In the genomic region with DNA sequence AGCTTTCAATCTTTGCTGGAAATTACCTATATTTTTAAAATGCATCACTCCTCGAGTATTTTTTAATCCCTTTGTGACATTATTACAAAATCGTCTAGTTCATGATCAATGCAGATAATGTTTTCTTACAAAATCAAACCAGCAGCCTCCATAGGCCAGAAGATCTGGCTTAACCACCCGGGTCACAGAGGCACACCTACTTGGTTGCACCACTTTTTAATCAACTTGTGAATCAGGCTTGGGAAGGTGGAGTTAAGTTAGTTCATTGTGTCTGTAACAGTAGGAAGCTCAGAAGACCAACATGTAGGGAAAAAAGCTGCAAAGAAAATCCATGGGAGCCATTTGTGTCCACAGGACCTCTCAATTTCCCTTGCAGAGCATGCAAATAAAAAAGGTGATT, we compare ENCODE assay signal across 15 cellular contexts.
DNase-seq lines count a peak whose midpoint lies in the region; ATAC-seq, FAIRE-seq and TF ChIP-seq lines count a peak whose summit lies in the region.
"Had no signal": no experiment of that assay in that cellular context is flagged by ENCODE, and none has a peak within 500 bp of the region (broad histone marks: within the 10 kb centered on the region; RNA-seq: fewer than 3 reads in every experiment).

No MANE protein-coding gene starts in this region.

- intact Hi-C loops in PC-9 (cut with micrococcal nuclease; ENCODE audit: unreplicated experiment), result no loop called here
- intact Hi-C loops in gastrocnemius medialis (cut with DNase I; ENCODE audit: low total_unique reads), result no loop called here

- peak in 1 of 2 experiments; percentile 75 for DNase-seq in PC-9
- DNase-seq in epithelial cell of prostate (ENCODE audit: low read depth, low spot score), result no peak
- DNase-seq in keratinocyte (ENCODE audit: low read depth, low spot score), result no peak
- no peak for DNase-seq in gastrocnemius medialis
- no peak for DNase-seq in caudate nucleus (lab: John Stamatoyannopoulos, UW)
- DNase-seq in SK-N-DZ (ENCODE audit: low spot score), result no peak
- no peak for DNase-seq in BE2C
- no peak for DNase-seq in SHP77 (lab: John Stamatoyannopoulos, UW)
- DNase-seq: ACHN; C1 segment of cervical spinal cord; Calu3; CD4-positive, alpha-beta T cell; DMS 273 treated with DMSO at 0.1 percent for 48 hours; GM23248; H7 had no signal

- H3K79me2 ChIP-seq in PC-9 (ENCODE audit: low read depth), result no peaks in the 10 kb centered on the region
- H3K79me2 ChIP-seq in keratinocyte (ENCODE audit: control insufficient read depth, insufficient read depth, low read length), result no peaks in the 10 kb centered on the region

- H2AFZ ChIP-seq in PC-9, result peak overlapping the region; percentile 11; the same call in 1 of the 2 replicates
- H2AFZ ChIP-seq in keratinocyte (ENCODE audit: control insufficient read depth, low read length), result peak overlapping the region; percentile 75
- H2AFZ ChIP-seq: GM23248 had no signal

- no peak overlapping the region for H3K9ac ChIP-seq in keratinocyte (ENCODE audit: control insufficient read depth, extremely low read depth, insufficient read depth, low read length)
- H3K9ac ChIP-seq: GM23248 had no signal

- dilution Hi-C loops in keratinocyte (cut with MboI; ENCODE audit: extremely low pct_ligation_motif_present, low sequenced_read_pairs), result no loop called here

- no peak for ATAC-seq in gastrocnemius medialis

- CTCF ChIA-PET in PC-9 (lab: Charles Lee), result no interaction called here

- H3K27me3 ChIP-seq in PC-9 (ENCODE audit: insufficient read depth, low read depth) (no peaks in the 10 kb centered on the region), keratinocyte (ENCODE audit: control insufficient read depth, extremely low read depth, insufficient read depth, low read length) (no peaks in the 10 kb centered on the region), gastrocnemius medialis (no peaks in the 10 kb centered on the region), BE2C (no peaks in the 10 kb centered on the region)

- TF ChIP-seq POLR2A in gastrocnemius medialis (IDR thresholded peaks at IDR 0.05), result no peak

- 0 out of 2 replicates have a peak, but pooled peaks cover 10% of the 10 kb centered on the region for H3K36me3 ChIP-seq in PC-9 (ENCODE audit: low read depth)
- no peaks in the 10 kb centered on the region for H3K36me3 ChIP-seq in keratinocyte (ENCODE audit: control insufficient read depth in 2 of 2, extremely low read depth in 1 of 2, insufficient read depth in 2 of 2, low read length in 2 of 2)
- H3K36me3 ChIP-seq in gastrocnemius medialis, result no peaks in the 10 kb centered on the region
- no peaks in the 10 kb centered on the region for H3K36me3 ChIP-seq in BE2C

- POLR2A ChIA-PET in PC-9 (lab: Charles Lee; ENCODE audit: unreplicated experiment), result interaction anchor here (0.5 to 0.7 kb wide), 3 partner anchors 93 to 331 kb away, joined by 3 to 7 read pairs (median 4); no protein-coding TSS in a partner anchor

- no peak for TF ChIP-seq CTCF in PC-9 (conservative IDR thresholded peaks at IDR 0.05)
- no peak for TF ChIP-seq CTCF in keratinocyte (optimal IDR thresholded peaks at IDR 0.05 in 1 of 3, IDR thresholded peaks at IDR 0.05 in 1 of 3, conservative IDR thresholded peaks at IDR 0.05 in 1 of 3; ENCODE audit: extremely low read depth in 1 of 3, insufficient read depth in 2 of 3, low read length in 3 of 3)
- no peak for TF ChIP-seq CTCF in gastrocnemius medialis (IDR thresholded peaks at IDR 0.05 in 4 of 5, conservative IDR thresholded peaks at IDR 0.05 in 1 of 5)
- no peak for TF ChIP-seq CTCF in BE2C (IDR thresholded peaks at IDR 0.05; ENCODE audit: low read depth, low read length)

- peaks cover 20% of the 10 kb centered on the region for H3K4me1 ChIP-seq in PC-9 (replicated peaks; ENCODE audit: insufficient read depth)
- peaks cover 30% of the 10 kb centered on the region for H3K4me1 ChIP-seq in keratinocyte (ENCODE audit: control insufficient read depth, extremely low read depth, insufficient read depth, low read length)
- H3K4me1 ChIP-seq in gastrocnemius medialis, result peaks cover 30 to 32% of the 10 kb centered on the region in 2 donors
- H3K4me1 ChIP-seq in BE2C, result no peaks in the 10 kb centered on the region

- H3K9me3 ChIP-seq in PC-9 (ENCODE audit: insufficient read depth, low read depth), result peaks cover 42% of the 10 kb centered on the region
- H3K9me3 ChIP-seq in keratinocyte (ENCODE audit: control insufficient read depth, low read depth, low read length), result no peaks in the 10 kb centered on the region
- H3K9me3 ChIP-seq in gastrocnemius medialis, result no peaks in the 10 kb centered on the region
- H3K9me3 ChIP-seq in BE2C, result no peaks in the 10 kb centered on the region

- H3K4me2 ChIP-seq in PC-9 (peak overlapping the region; percentile 27; the same call in 1 of the 2 replicates), keratinocyte (ENCODE audit: control insufficient read depth, extremely low read depth, insufficient read depth, low read depth, low read length) (peak overlapping the region; percentile 55)

- H3F3A ChIP-seq in PC-9 (ENCODE audit: insufficient read depth, low read depth), result peaks cover 10% of the 10 kb centered on the region

- BruUV-seq in PC-9 (replicated peaks; lab: Mats Ljungman, UMichigan), result no TSS peak

- no peaks in the 10 kb centered on the region for H3K9me2 ChIP-seq in PC-9 (ENCODE audit: insufficient read depth)

- H4K20me1 ChIP-seq in PC-9 (ENCODE audit: insufficient read depth) (no peaks in the 10 kb centered on the region), keratinocyte (ENCODE audit: control insufficient read depth, extremely low read depth, insufficient read depth, low read length) (no peaks in the 10 kb centered on the region)

- H3K9me1 ChIP-seq in keratinocyte (ENCODE audit: control insufficient read depth, extremely low read depth, insufficient read depth, low read length), result no peaks in the 10 kb centered on the region

- FAIRE-seq in keratinocyte (lab: Jason Lieb, UNC), result peak; percentile 88

- in situ Hi-C loops in gastrocnemius medialis (cut with MboI; ENCODE audit: low sequenced_read_pairs in 4 of 4), result no loop called here

- H3K4me3 ChIP-seq in PC-9 (no peak overlapping the region), keratinocyte (ENCODE audit: control insufficient read depth in 2 of 3, extremely low read depth in 1 of 3, insufficient read depth in 2 of 3, low read depth in 1 of 3, low read length in 3 of 3) (no peak overlapping the region), gastrocnemius medialis (no peak overlapping the region), BE2C (ENCODE audit: low read depth, low read length) (no peak overlapping the region)
- H3K4me3 ChIP-seq: GM23248 had no signal

- H3K27ac ChIP-seq in PC-9 (peak overlapping the region; percentile 8; the same call in 1 of the 2 replicates), epithelial cell of prostate (peak overlapping the region; percentile 5), keratinocyte (ENCODE audit: control insufficient read depth, insufficient read depth, low read length) (no peak overlapping the region), gastrocnemius medialis (peak overlapping the region; percentile 82 to 90 (median 89)), caudate nucleus (ENCODE audit: low read depth, low read length) (no peak overlapping the region)
- H3K27ac ChIP-seq: GM23248 had no signal

Comparison
In these comparisons a context has a peak if more than half of its experiments do, and no peak if none do; other contexts are left out.
1. H3K27ac ChIP-seq: peak in PC-9 (single experiment), epithelial cell of prostate (single experiment) and gastrocnemius medialis (4 of 4); none in keratinocyte (single experiment) and caudate nucleus (single experiment).